Comparison of ENCODE assay signal across 26 cellular contexts in genomic region chr6:81098109-81098814, GRCh38.
DNase-seq lines count a peak whose midpoint lies in the region; ATAC-seq, FAIRE-seq and TF ChIP-seq lines count a peak whose summit lies in the region.
"Had no signal": no experiment of that assay in that cellular context is flagged by ENCODE, and none has a peak within 500 bp of the region (broad histone marks: within the 10 kb centered on the region; RNA-seq: fewer than 3 reads in every experiment).

No MANE protein-coding gene starts in this region.

- H3K4me3 ChIP-seq in SJCRH30 (no peak overlapping the region), K562 (no peak overlapping the region), kidney (ENCODE audit: low read length in 2 of 2) (no peak overlapping the region), smooth muscle cell (no peak overlapping the region)
- H3K4me3 ChIP-seq: A549, BLaER1, GM12878 had no signal

- no peak for TF ChIP-seq POLR2A in K562 (conservative IDR thresholded peaks at IDR 0.05)

- H3K4me1 ChIP-seq in SJCRH30 (no peaks in the 10 kb centered on the region), K562 (replicated peaks in 1 of 2; ENCODE audit: control insufficient read depth in 2 of 2, insufficient read depth in 2 of 2, low read length in 2 of 2) (no peaks in the 10 kb centered on the region), kidney (ENCODE audit: control insufficient read depth in 1 of 2, insufficient read depth in 1 of 2, low read depth in 1 of 2, low read length in 2 of 2) (no peaks in the 10 kb centered on the region), smooth muscle cell (ENCODE audit: low read depth) (no peaks in the 10 kb centered on the region)
- H3K4me1 ChIP-seq: A549, BE2C, BLaER1 had no signal

- H3K36me3 ChIP-seq in SJCRH30 (no peaks in the 10 kb centered on the region), K562 (ENCODE audit: control insufficient read depth, insufficient read depth, low read length) (no peaks in the 10 kb centered on the region), kidney (ENCODE audit: control insufficient read depth in 1 of 2, insufficient read depth in 2 of 2, low read length in 2 of 2) (no peaks in the 10 kb centered on the region), smooth muscle cell (ENCODE audit: low read depth) (no peaks in the 10 kb centered on the region)
- H3K36me3 ChIP-seq: BE2C, BLaER1 had no signal

- no peak for TF ChIP-seq EP300 in K562 (IDR thresholded peaks at IDR 0.05; ENCODE audit: low read length)

- H3K9me3 ChIP-seq in SJCRH30 (replicated peaks): no peaks in the 10 kb centered on the region
- H3K9me3 ChIP-seq in K562 (replicated peaks; ENCODE audit: control insufficient read depth, insufficient read depth, low read depth, low read length): no peaks in the 10 kb centered on the region; the same call in none of the 2 replicates
- peaks cover 0 to 8% of the 10 kb centered on the region in 2 donors for H3K9me3 ChIP-seq in kidney (ENCODE audit: control insufficient read depth in 1 of 2, low read length in 2 of 2)
- H3K9me3 ChIP-seq in smooth muscle cell (replicated peaks; ENCODE audit: low read depth): peaks cover 5% of the 10 kb centered on the region
- H3K9me3 ChIP-seq: A549, BE2C, BLaER1 had no signal

- no peaks in the 10 kb centered on the region for H4K20me1 ChIP-seq in K562 (replicated peaks; ENCODE audit: control insufficient read depth, insufficient read depth, low read length)
- H4K20me1 ChIP-seq in smooth muscle cell (ENCODE audit: low read depth): no peaks in the 10 kb centered on the region
- H4K20me1 ChIP-seq: BLaER1 had no signal

- in situ Hi-C loops in K562 (cut with MboI): no loop called here

- H3K27ac ChIP-seq in SJCRH30: no peak overlapping the region
- no peak overlapping the region for H3K27ac ChIP-seq in K562 (ENCODE audit: extremely low read depth, low read depth, low read length)
- no peak overlapping the region for H3K27ac ChIP-seq in kidney (ENCODE audit: low read depth in 2 of 2, low read length in 2 of 2)
- H3K27ac ChIP-seq in smooth muscle cell (ENCODE audit: low read depth): no peak overlapping the region
- H3K27ac ChIP-seq: A549, BLaER1 had no signal

- no peak for ATAC-seq in K562
- ATAC-seq: A549, GM12878 had no signal

- FAIRE-seq in K562 (lab: Jason Lieb, UNC) (no peak), kidney (lab: Jason Lieb, UNC) (no peak)
- FAIRE-seq: A549, GM12878, GM12892, GM18507 had no signal

- CTCF ChIA-PET in K562 (lab: Yijun Ruan, JAX; ENCODE audit: low intra/inter-chr PET ratio): no interaction called here

- H3K79me2 ChIP-seq in K562 (ENCODE audit: control insufficient read depth, insufficient read depth, low read length) (no peaks in the 10 kb centered on the region), smooth muscle cell (ENCODE audit: low read depth) (no peaks in the 10 kb centered on the region)

- no peaks in the 10 kb centered on the region for H3F3A ChIP-seq in smooth muscle cell (ENCODE audit: low read depth)

- POLR2A ChIA-PET in K562 (lab: Yijun Ruan, JAX): no interaction called here

- TF ChIP-seq CTCF in K562 (IDR thresholded peaks at IDR 0.05 in 2 of 3, conservative IDR thresholded peaks at IDR 0.05 in 1 of 3; ENCODE audit: insufficient read depth in 2 of 3, low read depth in 1 of 3, low read length in 3 of 3) (no peak), kidney (IDR thresholded peaks at IDR 0.05; ENCODE audit: borderline replicate concordance, extremely low read depth, insufficient read depth) (no peak), smooth muscle cell (IDR thresholded peaks at IDR 0.05; ENCODE audit: borderline replicate concordance, insufficient read depth, poor library complexity, severe bottlenecking) (no peak)

- H2AFZ ChIP-seq in K562 (ENCODE audit: low read depth, low read length) (no peak overlapping the region), smooth muscle cell (ENCODE audit: low read depth) (no peak overlapping the region)

- H3K4me2 ChIP-seq in K562 (ENCODE audit: insufficient read depth, low read length) (no peak overlapping the region), smooth muscle cell (no peak overlapping the region)
- H3K4me2 ChIP-seq: A549, BLaER1 had no signal

- no peaks in the 10 kb centered on the region for H3K9me1 ChIP-seq in K562 (ENCODE audit: control insufficient read depth, insufficient read depth, low read length)

- intact Hi-C loops in K562 (cut with micrococcal nuclease): no loop called here
- intact Hi-C loops in kidney (cut with DNase I): no loop called here

- DNase-seq in SJCRH30 (peak; percentile 24 to 26), K562 (ENCODE audit: extremely low read depth in 1 of 4, low spot score in 3 of 4) (no peak), kidney (peak; percentile 36), HUDEP-2 (lab: John Stamatoyannopoulos, UW; ENCODE audit: unreplicated experiment in 76 of 76) (no peak), smooth muscle cell (lab: John Stamatoyannopoulos, UW; ENCODE audit: unreplicated experiment) (no peak), cerebellum (ENCODE audit: low spot score) (no peak)
- DNase-seq in stimulated activated CD4-positive, alpha-beta T cell treated with anti-CD3 and anti-CD28 coated beads, Interleukin-2, amount 100 ng/mL, for 24 hours: no peak
- DNase-seq: 8988T; AML-193; BE2C; C1 segment of cervical spinal cord; CD4-positive, CD25-positive, alpha-beta regulatory T cell; CD8-positive, alpha-beta memory T cell; COR-L47; DMS 273 treated with DMSO at 0.1 percent for 48 hours; DMS153; DMS53; DMS79; DND-41; EL; GDM1 had no signal

- BruUV-seq in K562 (replicated peaks; lab: Mats Ljungman, UMichigan): no TSS peak

- no peak for TF ChIP-seq RAD21 in K562 (CRISPR knock-in tag; conservative IDR thresholded peaks at IDR 0.05 in 1 of 2, IDR thresholded peaks at IDR 0.05 in 1 of 2)

- no peak overlapping the region for H3K9ac ChIP-seq in K562 (ENCODE audit: insufficient read depth in 1 of 2, low read depth in 2 of 2, low read length in 2 of 2)
- no peak overlapping the region for H3K9ac ChIP-seq in kidney (ENCODE audit: low read length in 2 of 2)
- no peak overlapping the region for H3K9ac ChIP-seq in smooth muscle cell (ENCODE audit: low read depth)
- H3K9ac ChIP-seq: BLaER1 had no signal

- WGBS in K562 (ENCODE audit: insufficient coverage, low coverage, missing lambda C conversion rate): 7% methylated on average over 18 of the region's 20 CpGs
- WGBS in smooth muscle cell (ENCODE audit: low lambda C conversion rate): 92% methylated on average over 20 of the region's 20 CpGs

- H3K27me3 ChIP-seq in SJCRH30 (no peaks in the 10 kb centered on the region), K562 (ENCODE audit: control insufficient read depth in 2 of 2, insufficient read depth in 2 of 2, low read length in 2 of 2) (no peaks in the 10 kb centered on the region), smooth muscle cell (ENCODE audit: low read depth) (no peaks in the 10 kb centered on the region)
- H3K27me3 ChIP-seq: BE2C, BLaER1 had no signal

TF ChIP-seq in K562, 482 proteins besides CTCF, POLR2A, EP300 and RAD21:
- peak; percentile 59 for TF ChIP-seq CEBPB (tag; IDR thresholded peaks at IDR 0.05)
- TF ChIP-seq ZNF561 (CRISPR knock-in tag; conservative IDR thresholded peaks at IDR 0.05): no peak
- TF ChIP-seq CEBPG (CRISPR knock-in tag; IDR thresholded peaks at IDR 0.05): no peak
- peak in 1 of 2 experiments; percentile 86; a peak in 2 of 4 replicates for TF ChIP-seq CEBPG (tag; conservative IDR thresholded peaks at IDR 0.05 in 1 of 2, IDR thresholded peaks at IDR 0.05 in 1 of 2)
- no peak for TF ChIP-seq TRIM24 (IDR thresholded peaks at IDR 0.05)
- no peak for TF ChIP-seq ZBTB49 (CRISPR knock-in tag; IDR thresholded peaks at IDR 0.05; ENCODE audit: borderline replicate concordance)
- TF ChIP-seq RBM22 (IDR thresholded peaks at IDR 0.05; ENCODE audit: low read depth, low read length, poor library complexity, severe bottlenecking): no peak
- no peak for TF ChIP-seq NR2C1 (IDR thresholded peaks at IDR 0.05)
- no peak for TF ChIP-seq NR2C1 (tag; IDR thresholded peaks at IDR 0.05)
- no peak for TF ChIP-seq CREM (IDR thresholded peaks at IDR 0.05; ENCODE audit: low read depth)
- no peak for TF ChIP-seq E2F5 (CRISPR knock-in tag; IDR thresholded peaks at IDR 0.05)

Comparison
In these comparisons a context has a peak if more than half of its experiments do, and no peak if none do; other contexts are left out.
1. DNase-seq: peak in SJCRH30 (2 of 2) and kidney (single experiment); none in K562 (0 of 4), stimulated activated CD4-positive, alpha-beta T cell treated with anti-CD3 and anti-CD28 coated beads, Interleukin-2, amount 100 ng/mL, for 24 hours (0 of 2), HUDEP-2 (0 of 76), smooth muscle cell (single experiment) and cerebellum (single experiment).